12 cellular contexts compared by ENCODE assay signal in the genomic region with DNA sequence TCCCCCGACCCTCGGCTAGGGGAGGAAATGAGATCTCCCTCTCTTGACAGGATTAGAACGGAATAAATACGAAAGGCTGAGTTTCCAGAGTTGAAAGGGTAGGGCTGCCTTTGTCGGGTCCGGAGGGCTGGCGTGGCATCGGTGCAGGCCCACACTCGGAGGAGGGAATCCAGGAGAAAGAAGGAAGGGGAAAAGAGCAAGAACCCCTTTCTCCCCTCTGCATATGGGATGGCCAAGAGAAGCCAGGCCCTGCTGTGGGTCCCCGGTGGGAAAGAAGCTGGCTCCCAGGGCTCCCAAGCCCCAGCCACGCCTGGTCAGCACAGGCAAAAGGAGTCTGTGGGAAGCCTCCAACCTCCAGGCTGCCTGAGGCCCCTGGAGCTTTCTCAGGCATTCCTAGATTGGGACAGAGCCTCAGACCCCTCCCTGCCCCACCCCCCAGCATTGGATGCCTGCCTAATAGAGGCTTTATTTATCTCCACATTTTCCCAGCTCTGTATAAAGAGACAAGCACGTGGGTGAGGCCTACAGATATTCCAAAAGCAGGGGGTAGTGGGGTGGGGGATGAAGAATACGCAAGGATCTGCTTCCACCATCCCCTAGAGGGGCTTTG. TPM values are rescaled to one million over a fixed set of nuclear protein-coding genes. Genes with fewer than 3 reads are reported as not detected.
DNase-seq lines count a peak whose midpoint lies in the region; TF ChIP-seq lines count a peak whose summit lies in the region.
"Had no signal": no experiment of that assay in that cellular context is flagged by ENCODE, and none has a peak within 500 bp of the region (broad histone marks: within the 10 kb centered on the region; RNA-seq: fewer than 3 reads in every experiment).

No MANE protein-coding gene starts in this region.

- TF ChIP-seq CTCF in sigmoid colon (IDR thresholded peaks at IDR 0.05) (no peak), endothelial cell (IDR thresholded peaks at IDR 0.05; ENCODE audit: unreplicated experiment) (no peak)

- no peaks in the 10 kb centered on the region for H3K9me3 Mint-ChIP-seq in endothelial cell (ENCODE audit: unreplicated experiment)
- H3K9me3 Mint-ChIP-seq: activated B cell treated with CpG ODN at 0.5 μM for 24 hours had no signal

- no peaks in the 10 kb centered on the region for H3K36me3 ChIP-seq in sigmoid colon

- 77 to 79% methylated on average over 13 of the region's 13 CpGs for WGBS in sigmoid colon, 2 donors

- H3K4me1 ChIP-seq in sigmoid colon = peaks cover 0 to 53% (median 41%) of the 10 kb centered on the region in 4 donors

- no peak overlapping the region for H3K27ac Mint-ChIP-seq in endothelial cell (ENCODE audit: unreplicated experiment)
- H3K27ac Mint-ChIP-seq: activated B cell treated with CpG ODN at 0.5 μM for 24 hours had no signal

- TF ChIP-seq POLR2A in sigmoid colon (IDR thresholded peaks at IDR 0.05) = no peak

- TF ChIP-seq EP300 in sigmoid colon (IDR thresholded peaks at IDR 0.05) = no peak

- H3K27ac ChIP-seq in caudate nucleus (ENCODE audit: low read depth, low read length) (peak overlapping the region; percentile 76), sigmoid colon (peak overlapping the region; percentile 50 to 64 (median 63))

- peaks cover 6% of the 10 kb centered on the region for H3K27me3 Mint-ChIP-seq in endothelial cell (ENCODE audit: unreplicated experiment)
- H3K27me3 Mint-ChIP-seq: activated B cell treated with CpG ODN at 0.5 μM for 24 hours had no signal

- DNase-seq in AG20443 (ENCODE audit: low spot score) (peak; percentile 71), caudate nucleus (lab: John Stamatoyannopoulos, UW) (no peak), hepatic stellate cell (ENCODE audit: low spot score) (peak; percentile 60), sigmoid colon (peak; percentile 76), NCI-H187 treated with DMSO at 0.1 percent for 48 hours (lab: John Stamatoyannopoulos, UW) (no peak), NCI-H524 (lab: John Stamatoyannopoulos, UW) (no peak), endothelial cell (ENCODE audit: low spot score) (no peak), NCI-H1930 (lab: John Stamatoyannopoulos, UW) (no peak)
- DNase-seq: activated B cell treated with CpG ODN at 0.5 μM for 24 hours, Kasumi-1, kidney glomerular epithelial cell, NCI-H226 had no signal

- intact Hi-C loops in sigmoid colon (cut with DNase I) = no loop called here

- H3K9me3 ChIP-seq in sigmoid colon = no peaks in the 10 kb centered on the region

- peaks cover 34% of the 10 kb centered on the region for H3K4me1 Mint-ChIP-seq in endothelial cell (ENCODE audit: unreplicated experiment)

- H3K36me3 Mint-ChIP-seq in endothelial cell (ENCODE audit: low read depth, unreplicated experiment) = peaks cover 20% of the 10 kb centered on the region

- H3K4me3 ChIP-seq in sigmoid colon = no peak overlapping the region

- H3K27me3 ChIP-seq in sigmoid colon = no peaks in the 10 kb centered on the region

- no peak overlapping the region for H3K4me3 Mint-ChIP-seq in endothelial cell (ENCODE audit: unreplicated experiment)
- H3K4me3 Mint-ChIP-seq: activated B cell treated with CpG ODN at 0.5 μM for 24 hours had no signal

RNA-seq across cellular contexts. Expression of a gene that starts 56.3 kb away (rescaled TPM):
- total RNA-seq in sigmoid colon (100 to 1,000 TPM in 1 of 4 donors, 10 to 100 TPM in 3; 59.6 to 101 (median 80.4) TPM), endothelial cell (ENCODE audit: unreplicated experiment) (392 TPM)
- polyA plus RNA-seq in sigmoid colon = 100 to 1,000 TPM in 1 of 3 donors, 10 to 100 TPM in 2; 43.2 to 113 (median 67.9) TPM

Comparison
In these comparisons a context has a peak if more than half of its experiments do, and no peak if none do; other contexts are left out.
1. DNase-seq: peak in AG20443 (single experiment), hepatic stellate cell (single experiment) and sigmoid colon (single experiment); none in caudate nucleus (0 of 61), NCI-H187 treated with DMSO at 0.1 percent for 48 hours (single experiment), NCI-H524 (0 of 2), endothelial cell (single experiment) and NCI-H1930 (0 of 2).